22 cellular contexts compared by ENCODE assay signal in the genomic region with DNA sequence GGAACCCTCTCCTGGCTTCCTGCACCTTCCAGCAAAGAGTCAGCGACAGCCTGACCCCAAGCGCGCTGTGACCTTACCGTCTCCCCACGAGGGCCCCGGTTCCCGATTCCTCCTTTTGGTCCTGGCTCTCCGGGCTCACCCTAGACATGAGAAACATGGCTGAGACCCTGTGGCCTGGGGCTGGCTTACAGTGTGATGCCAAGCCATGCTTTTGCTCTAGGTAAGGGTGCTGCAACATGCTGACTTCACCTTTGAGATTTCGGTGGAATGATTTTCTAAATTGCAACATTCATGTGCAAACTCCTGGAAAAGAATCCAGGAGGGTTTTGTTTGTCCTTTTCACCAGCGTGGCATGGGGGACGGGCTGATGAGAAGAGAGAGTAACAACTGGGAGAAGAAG.
A peak's percentile ranks its signal among the peaks of the same experiment; 100 is the strongest.
DNase-seq lines count a peak whose midpoint lies in the region; ATAC-seq, FAIRE-seq and TF ChIP-seq lines count a peak whose summit lies in the region.
"Had no signal": no experiment of that assay in that cellular context is flagged by ENCODE, and none has a peak within 500 bp of the region (broad histone marks: within the 10 kb centered on the region; RNA-seq: fewer than 3 reads in every experiment).

No MANE protein-coding gene starts in this region.

- no peaks in the 10 kb centered on the region for H3K36me3 Mint-ChIP-seq in GM23338 (ENCODE audit: low read depth)
- H3K36me3 Mint-ChIP-seq: CD14-positive monocyte had no signal

- no peak for FAIRE-seq in D721Med (lab: Jason Lieb, UNC)
- FAIRE-seq: HTR-8/SVneo had no signal

- H2BK120ac ChIP-seq in neuronal stem cell (ENCODE audit: low read depth, low read length) = no peak overlapping the region

- H2BK5ac ChIP-seq in neuronal stem cell (ENCODE audit: low read length) = no peak overlapping the region

- TF ChIP-seq CTCF in GM23338 (conservative IDR thresholded peaks at IDR 0.05; ENCODE audit: low read depth in 2 of 2) (no peak), esophagus squamous epithelium (IDR thresholded peaks at IDR 0.05) (no peak), smooth muscle cell (IDR thresholded peaks at IDR 0.05; ENCODE audit: borderline replicate concordance, insufficient read depth, poor library complexity, severe bottlenecking) (no peak), D721Med (IDR thresholded peaks at IDR 0.05; ENCODE audit: insufficient read depth, missing control alignments) (no peak)

- DNase-seq in GM23338 (ENCODE audit: low spot score) (no peak), esophagus squamous epithelium (lab: John Stamatoyannopoulos, UW) (no peak), neuronal stem cell (ENCODE audit: low spot score) (no peak), smooth muscle cell (lab: John Stamatoyannopoulos, UW; ENCODE audit: unreplicated experiment) (no peak), D721Med (ENCODE audit: insufficient read length, low spot score) (no peak), NCI-H446 treated with DMSO at 0.1 percent for 48 hours (lab: John Stamatoyannopoulos, UW) (no peak)
- DNase-seq: DMS79 treated with DMSO at 0.1 percent for 48 hours, Kasumi-1, MG63, NCI-H1048, NCI-H146, NCI-H2081, NCI-H510A treated with DMSO at 0.1 percent for 48 hours, NCI-H774, OCI-M1, Right ventricle myocardium superior had no signal

- no peaks in the 10 kb centered on the region for H3K4me1 ChIP-seq in GM23338 (ENCODE audit: insufficient read depth)
- peaks cover 0 to 43% (median under 1%) of the 10 kb centered on the region in 3 donors for H3K4me1 ChIP-seq in esophagus squamous epithelium
- peaks cover 0 to 2% of the 10 kb centered on the region in 2 donors for H3K4me1 ChIP-seq in neuronal stem cell (ENCODE audit: control insufficient read depth in 2 of 2, insufficient read depth in 1 of 2, low read depth in 1 of 2, low read length in 2 of 2)
- H3K4me1 ChIP-seq in smooth muscle cell (ENCODE audit: low read depth) = no peaks in the 10 kb centered on the region

- WGBS in esophagus squamous epithelium, 2 donors = 73 to 74% methylated on average over 10 to 11 of the region's 11 CpGs
- WGBS in neuronal stem cell (ENCODE audit: extremely low coverage in 2 of 2, insufficient read length in 2 of 2, insufficient replicate concordance in 1 of 2), 2 donors = no CpG with 5 or more reads among the region's 11 CpGs
- WGBS in smooth muscle cell (ENCODE audit: low lambda C conversion rate) = 93% methylated on average over 11 of the region's 11 CpGs

- intact Hi-C loops in esophagus squamous epithelium (cut with DNase I) = no loop called here

- H3K9me3 ChIP-seq in esophagus squamous epithelium (no peaks in the 10 kb centered on the region), neuronal stem cell (replicated peaks in 1 of 2; ENCODE audit: control insufficient read depth in 2 of 2, insufficient read depth in 1 of 2, low read depth in 1 of 2, low read length in 2 of 2) (no peaks in the 10 kb centered on the region), smooth muscle cell (replicated peaks; ENCODE audit: low read depth) (no peaks in the 10 kb centered on the region)
- H3K9me3 ChIP-seq: MG63 had no signal

- H4K91ac ChIP-seq in neuronal stem cell (ENCODE audit: low read depth, low read length, poor library complexity) = no peak overlapping the region

- no peak overlapping the region for H3K4me3 Mint-ChIP-seq in GM23338
- H3K4me3 Mint-ChIP-seq: CD14-positive monocyte had no signal

- H3K9me2 ChIP-seq in GM23338 (ENCODE audit: insufficient read depth) = 0 out of 2 replicates have a peak, but pooled peaks cover 6% of the 10 kb centered on the region

- H3K27ac ChIP-seq in GM23338 (ENCODE audit: low read depth) = no peak overlapping the region
- H3K27ac ChIP-seq in esophagus squamous epithelium = peak overlapping the region in 3 of 4 donors; percentile 6 to 55 (median 43)
- no peak overlapping the region for H3K27ac ChIP-seq in neuronal stem cell (replicated peaks; ENCODE audit: low read length)
- H3K27ac ChIP-seq in smooth muscle cell (ENCODE audit: low read depth) = peak overlapping the region; percentile 65
- H3K27ac ChIP-seq: SK-N-MC had no signal

- H3K27me3 ChIP-seq in GM23338 (ENCODE audit: insufficient read depth) (no peaks in the 10 kb centered on the region), esophagus squamous epithelium (peaks cover 0 to 26% (median 0%) of the 10 kb centered on the region in 4 donors), neuronal stem cell (ENCODE audit: control insufficient read depth in 3 of 3, insufficient read depth in 3 of 3, low read depth in 1 of 3, low read length in 3 of 3) (peaks cover 0 to 19% (median 0%) of the 10 kb centered on the region in 3 experiments), smooth muscle cell (ENCODE audit: low read depth) (no peaks in the 10 kb centered on the region)
- H3K27me3 ChIP-seq: MG63 had no signal

- peaks cover 2% of the 10 kb centered on the region for H3K27me3 Mint-ChIP-seq in GM23338 (ENCODE audit: insufficient read depth, low read depth, poor library complexity)

- H2BK12ac ChIP-seq in neuronal stem cell (ENCODE audit: low read length) = no peak overlapping the region

- H4K8ac ChIP-seq in neuronal stem cell (ENCODE audit: low read depth, low read length) = no peak overlapping the region

- H3K4ac ChIP-seq in neuronal stem cell (ENCODE audit: low read length) = peak overlapping the region; percentile 14

- H3K79me1 ChIP-seq in neuronal stem cell (ENCODE audit: low read depth, low read length) = no peaks in the 10 kb centered on the region

- TF ChIP-seq POLR2A in esophagus squamous epithelium (IDR thresholded peaks at IDR 0.05) = no peak

- H3K79me2 ChIP-seq in GM23338 (replicated peaks; ENCODE audit: insufficient read depth) (no peaks in the 10 kb centered on the region), smooth muscle cell (ENCODE audit: low read depth) (peaks cover 56% of the 10 kb centered on the region)

- ATAC-seq in GM23338 (no peak; the same call in 2 of the 3 replicates), GM18907 (IDR thresholded peaks at IDR 0.05; ENCODE audit: unreplicated experiment) (no peak), GM19463 (IDR thresholded peaks at IDR 0.05; ENCODE audit: unreplicated experiment) (no peak)
- ATAC-seq: HCT116 had no signal

- no peak overlapping the region for H2BK15ac ChIP-seq in neuronal stem cell (ENCODE audit: low read length)

- H4K20me1 ChIP-seq in GM23338 (replicated peaks; ENCODE audit: insufficient read depth) (no peaks in the 10 kb centered on the region), smooth muscle cell (ENCODE audit: low read depth) (peaks cover 10% of the 10 kb centered on the region)

- H3K4me3 ChIP-seq in GM23338 = no peak overlapping the region
- H3K4me3 ChIP-seq in esophagus squamous epithelium = no peak overlapping the region
- H3K4me3 ChIP-seq in neuronal stem cell (ENCODE audit: low read length in 2 of 2) = no peak overlapping the region
- H3K4me3 ChIP-seq in smooth muscle cell = no peak overlapping the region
- H3K4me3 ChIP-seq: MG63, SK-N-MC had no signal

- no peak overlapping the region for H2AK5ac ChIP-seq in neuronal stem cell (ENCODE audit: low read depth, low read length)

- H3K14ac ChIP-seq in neuronal stem cell (ENCODE audit: low read length) = peak overlapping the region; percentile 86

- H3K9ac ChIP-seq in neuronal stem cell (ENCODE audit: low read depth, low read length, poor library complexity) = no peak overlapping the region
- H3K9ac ChIP-seq in smooth muscle cell (ENCODE audit: low read depth) = no peak overlapping the region

- H3K4me2 ChIP-seq in GM23338 = no peak overlapping the region
- no peak overlapping the region for H3K4me2 ChIP-seq in neuronal stem cell (ENCODE audit: insufficient read depth, low read length, poor library complexity, severe bottlenecking)
- H3K4me2 ChIP-seq in smooth muscle cell = no peak overlapping the region

- no peak overlapping the region for H3K27ac Mint-ChIP-seq in GM23338

- peak overlapping the region; percentile 5; the same call in 1 of the 2 replicates for H2AFZ ChIP-seq in GM23338
- H2AFZ ChIP-seq in neuronal stem cell (ENCODE audit: low read length) = no peak overlapping the region
- no peak overlapping the region for H2AFZ ChIP-seq in smooth muscle cell (ENCODE audit: low read depth)

- no peak overlapping the region for H3K23ac ChIP-seq in neuronal stem cell (ENCODE audit: low read depth, low read length, poor library complexity)

- H3K18ac ChIP-seq in neuronal stem cell (ENCODE audit: low read length) = peak overlapping the region; percentile 11

- H3K36me3 ChIP-seq in GM23338 (ENCODE audit: insufficient read depth) = no peaks in the 10 kb centered on the region
- H3K36me3 ChIP-seq in esophagus squamous epithelium = peaks cover 0 to 39% (median 0%) of the 10 kb centered on the region in 3 donors
- H3K36me3 ChIP-seq in neuronal stem cell (replicated peaks in 1 of 2; ENCODE audit: control insufficient read depth in 2 of 2, insufficient read depth in 2 of 2, low read length in 2 of 2) = no peaks in the 10 kb centered on the region
- H3K36me3 ChIP-seq in smooth muscle cell (ENCODE audit: low read depth) = peaks cover 34% of the 10 kb centered on the region

- no peaks in the 10 kb centered on the region for H3K9me3 Mint-ChIP-seq in GM23338

- H3F3A ChIP-seq in GM23338 (replicated peaks; ENCODE audit: low read depth) (no peaks in the 10 kb centered on the region), smooth muscle cell (ENCODE audit: low read depth) (peaks cover 94% of the 10 kb centered on the region)

- peaks cover 20% of the 10 kb centered on the region for H3K4me1 Mint-ChIP-seq in GM23338
- H3K4me1 Mint-ChIP-seq: CD14-positive monocyte had no signal

TF ChIP-seq in GM23338, 12 proteins besides CTCF, POLR2A, EP300 and RAD21 (continues in another document):
- TF ChIP-seq JUNB (IDR thresholded peaks at IDR 0.05; ENCODE audit: unreplicated experiment) = no peak

Comparison
In these comparisons a context has a peak if more than half of its experiments do, and no peak if none do; other contexts are left out.
1. H3K27ac ChIP-seq: peak in esophagus squamous epithelium (3 of 4) and smooth muscle cell (single experiment); none in GM23338 (single experiment) and neuronal stem cell (single experiment).